Comparison of ENCODE assay signal across 14 cellular contexts in the genomic region with DNA sequence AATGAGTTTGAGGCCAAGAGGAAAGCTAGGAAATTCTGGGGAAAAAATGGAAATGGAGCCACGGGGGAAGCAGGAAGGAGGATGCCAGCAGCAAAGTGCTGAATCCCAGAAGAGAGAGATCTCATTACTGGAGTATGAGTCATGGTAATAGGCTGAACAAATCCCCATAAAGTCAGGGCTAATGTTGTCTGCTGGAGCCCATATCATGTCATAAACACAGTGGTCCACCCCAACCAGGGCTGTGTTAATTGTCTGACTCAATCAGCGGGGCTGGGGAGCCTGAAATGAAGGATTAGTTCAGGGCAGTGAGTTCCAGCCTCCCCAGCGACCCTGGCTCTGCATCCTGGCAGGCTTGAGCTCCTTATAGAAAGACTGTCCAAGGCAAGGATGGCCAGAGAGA.
DNase-seq lines count a peak whose midpoint lies in the region; ATAC-seq and TF ChIP-seq lines count a peak whose summit lies in the region.
"Had no signal": no experiment of that assay in that cellular context is flagged by ENCODE, and none has a peak within 500 bp of the region (broad histone marks: within the 10 kb centered on the region; RNA-seq: fewer than 3 reads in every experiment).

No MANE protein-coding gene starts in this region.

- no peaks in the 10 kb centered on the region for H3K9me3 Mint-ChIP-seq in activated CD4-positive, alpha-beta T cell treated with anti-CD3 and anti-CD28 coated beads, Interleukin-2, amount 10 ng/mL, durations not matched to agents 7 days and 5 days
- H3K9me3 Mint-ChIP-seq in glutamatergic neuron (ENCODE audit: unreplicated experiment): no peaks in the 10 kb centered on the region
- H3K9me3 Mint-ChIP-seq in CD8-positive, alpha-beta memory T cell: no peaks in the 10 kb centered on the region

- no peak for TF ChIP-seq CTCF in astrocyte of the spinal cord (IDR thresholded peaks at IDR 0.05; ENCODE audit: low read depth, low read length)
- TF ChIP-seq CTCF in glutamatergic neuron (IDR thresholded peaks at IDR 0.05; ENCODE audit: partially characterized antibody, unreplicated experiment): no peak

- WGBS in mesendoderm (ENCODE audit: extremely low coverage, insufficient coverage, low lambda C conversion rate): no CpG with 5 or more reads among the region's 3 CpGs

- H3K23ac ChIP-seq in mesendoderm (ENCODE audit: low read length): no peak overlapping the region

- H3K9me3 ChIP-seq in CD8-positive, alpha-beta memory T cell (ENCODE audit: low read length): no peaks in the 10 kb centered on the region
- H3K9me3 ChIP-seq: tibial artery had no signal

- H4K8ac ChIP-seq in mesendoderm (ENCODE audit: low read depth, low read length): no peak overlapping the region

- H3K18ac ChIP-seq in mesendoderm (ENCODE audit: low read length): peak overlapping the region; percentile 40

- H3K4me2 ChIP-seq in mesendoderm (ENCODE audit: low read length): no peak overlapping the region

- ATAC-seq in HG02763 (IDR thresholded peaks at IDR 0.05; ENCODE audit: unreplicated experiment): no peak
- ATAC-seq: PC-3 had no signal

- H2AK5ac ChIP-seq in mesendoderm (ENCODE audit: low read length): no peak overlapping the region

- H3K79me1 ChIP-seq in mesendoderm (ENCODE audit: low read length): no peaks in the 10 kb centered on the region

- H3K27me3 Mint-ChIP-seq in activated CD4-positive, alpha-beta T cell treated with anti-CD3 and anti-CD28 coated beads, Interleukin-2, amount 10 ng/mL, durations not matched to agents 7 days and 5 days: peaks cover 40% of the 10 kb centered on the region
- peaks cover 3% of the 10 kb centered on the region for H3K27me3 Mint-ChIP-seq in glutamatergic neuron (ENCODE audit: unreplicated experiment)
- peaks cover 4 to 38% of the 10 kb centered on the region in 2 donors for H3K27me3 Mint-ChIP-seq in CD8-positive, alpha-beta memory T cell

- in situ Hi-C loops in astrocyte of the spinal cord (cut with HindIII; ENCODE audit: low sequenced_read_pairs): no loop called here

- H3K56ac ChIP-seq in mesendoderm (ENCODE audit: low read length): no peak overlapping the region

- H2BK5ac ChIP-seq in mesendoderm (ENCODE audit: low read length): no peak overlapping the region

- H3K4me1 ChIP-seq in mesendoderm (ENCODE audit: control insufficient read depth, low read depth, low read length): peaks cover 2% of the 10 kb centered on the region
- H3K4me1 ChIP-seq in CD8-positive, alpha-beta memory T cell (ENCODE audit: insufficient read depth, low read length): no peaks in the 10 kb centered on the region
- H3K4me1 ChIP-seq: tibial artery had no signal

- H3K4ac ChIP-seq in mesendoderm (ENCODE audit: low read depth, low read length): no peak overlapping the region

- POLR2A ChIA-PET in activated CD4-positive, alpha-beta T cell treated with anti-CD3 and anti-CD28 coated beads, Interleukin-2, amount 10 ng/mL, durations not matched to agents 7 days and 5 days (lab: Charles Lee): no interaction called here
- POLR2A ChIA-PET in CD8-positive, alpha-beta memory T cell (lab: Charles Lee): no interaction called here

- no peak overlapping the region for H3K27ac ChIP-seq in mesendoderm (ENCODE audit: low read depth, low read length)
- no peak overlapping the region for H3K27ac ChIP-seq in CD8-positive, alpha-beta memory T cell (ENCODE audit: low read depth, low read length)
- H3K27ac ChIP-seq: tibial artery had no signal

- H3K36me3 Mint-ChIP-seq in activated CD4-positive, alpha-beta T cell treated with anti-CD3 and anti-CD28 coated beads, Interleukin-2, amount 10 ng/mL, durations not matched to agents 7 days and 5 days (ENCODE audit: low read depth): no peaks in the 10 kb centered on the region
- no peaks in the 10 kb centered on the region for H3K36me3 Mint-ChIP-seq in glutamatergic neuron (ENCODE audit: unreplicated experiment)
- no peaks in the 10 kb centered on the region for H3K36me3 Mint-ChIP-seq in CD8-positive, alpha-beta memory T cell
- H3K36me3 Mint-ChIP-seq: CD4-positive, CD25-positive, alpha-beta regulatory T cell had no signal

- no peak overlapping the region for H3K27ac Mint-ChIP-seq in activated CD4-positive, alpha-beta T cell treated with anti-CD3 and anti-CD28 coated beads, Interleukin-2, amount 10 ng/mL, durations not matched to agents 7 days and 5 days
- no peak overlapping the region for H3K27ac Mint-ChIP-seq in glutamatergic neuron (ENCODE audit: unreplicated experiment)
- H3K27ac Mint-ChIP-seq in CD8-positive, alpha-beta memory T cell: no peak overlapping the region

- H4K5ac ChIP-seq in mesendoderm (ENCODE audit: low read length): no peak overlapping the region

- no peak overlapping the region for H3K4me3 Mint-ChIP-seq in activated CD4-positive, alpha-beta T cell treated with anti-CD3 and anti-CD28 coated beads, Interleukin-2, amount 10 ng/mL, durations not matched to agents 7 days and 5 days
- H3K4me3 Mint-ChIP-seq in glutamatergic neuron (ENCODE audit: unreplicated experiment): no peak overlapping the region
- no peak overlapping the region for H3K4me3 Mint-ChIP-seq in CD8-positive, alpha-beta memory T cell
- H3K4me3 Mint-ChIP-seq: CD4-positive, CD25-positive, alpha-beta regulatory T cell had no signal

- no peak overlapping the region for H2BK120ac ChIP-seq in mesendoderm (ENCODE audit: low read depth, low read length)

- CTCF ChIA-PET in activated CD4-positive, alpha-beta T cell treated with anti-CD3 and anti-CD28 coated beads, Interleukin-2, amount 10 ng/mL, durations not matched to agents 7 days and 5 days (lab: Charles Lee): no interaction called here
- CTCF ChIA-PET in CD8-positive, alpha-beta memory T cell (lab: Charles Lee): no interaction called here

- no peak overlapping the region for H3K9ac ChIP-seq in mesendoderm (ENCODE audit: low read length)

- peaks cover 4% of the 10 kb centered on the region for H3K4me1 Mint-ChIP-seq in activated CD4-positive, alpha-beta T cell treated with anti-CD3 and anti-CD28 coated beads, Interleukin-2, amount 10 ng/mL, durations not matched to agents 7 days and 5 days
- H3K4me1 Mint-ChIP-seq in glutamatergic neuron (ENCODE audit: low read depth, unreplicated experiment): peaks cover 4% of the 10 kb centered on the region
- no peaks in the 10 kb centered on the region for H3K4me1 Mint-ChIP-seq in CD8-positive, alpha-beta memory T cell
- H3K4me1 Mint-ChIP-seq: CD4-positive, CD25-positive, alpha-beta regulatory T cell had no signal

- H3K79me2 ChIP-seq in mesendoderm (ENCODE audit: control insufficient read depth, insufficient read depth, low read length): no peaks in the 10 kb centered on the region

- no peak overlapping the region for H3K4me3 ChIP-seq in astrocyte of the spinal cord (ENCODE audit: low read depth, low read length)
- H3K4me3 ChIP-seq in mesendoderm (ENCODE audit: low read length): no peak overlapping the region
- no peak overlapping the region for H3K4me3 ChIP-seq in CD8-positive, alpha-beta memory T cell (ENCODE audit: low read length)
- H3K4me3 ChIP-seq: tibial artery had no signal

- H3K27me3 ChIP-seq in mesendoderm (ENCODE audit: insufficient read depth, low read length, poor library complexity): no peaks in the 10 kb centered on the region
- H3K27me3 ChIP-seq in CD8-positive, alpha-beta memory T cell (ENCODE audit: insufficient read depth, low read length, poor library complexity, severe bottlenecking): no peaks in the 10 kb centered on the region
- H3K27me3 ChIP-seq: tibial artery had no signal

- DNase-seq in AG20443 (ENCODE audit: low spot score) (peak; percentile 71), HT1080 (ENCODE audit: low read depth) (peak; percentile 88), astrocyte of the spinal cord (ENCODE audit: low read depth, low spot score) (peak; percentile 65), mesendoderm (peak; percentile 19), glutamatergic neuron (no peak)
- DNase-seq in activated CD4-positive, alpha-beta T cell treated with anti-CD3 and anti-CD28 coated beads, Interleukin-2, amount 10 ng/mL, durations not matched to agents 7 days and 5 days: no peak
- DNase-seq in CD8-positive, alpha-beta memory T cell: no peak
- DNase-seq: activated naive CD4-positive, alpha-beta T cell treated with anti-CD3 and anti-CD28 coated beads, Interleukin-2, amount 50 U/mL, for 16 hours; CD4-positive, CD25-positive, alpha-beta regulatory T cell; NCI-H187 treated with DMSO at 0.1 percent for 48 hours; nucleus accumbens; PC-3; tibial artery had no signal

- H2BK15ac ChIP-seq in mesendoderm (replicated peaks; ENCODE audit: low read depth): no peak overlapping the region

- no peaks in the 10 kb centered on the region for H3K36me3 ChIP-seq in mesendoderm (ENCODE audit: control insufficient read depth, insufficient read depth, low read length)
- H3K36me3 ChIP-seq in CD8-positive, alpha-beta memory T cell (ENCODE audit: insufficient read depth, low read length): no peaks in the 10 kb centered on the region
- H3K36me3 ChIP-seq: tibial artery had no signal

Comparison
In these comparisons a context has a peak if more than half of its experiments do, and no peak if none do; other contexts are left out.
1. DNase-seq: peak in AG20443 (single experiment), HT1080 (single experiment), astrocyte of the spinal cord (single experiment) and mesendoderm (single experiment); none in activated CD4-positive, alpha-beta T cell treated with anti-CD3 and anti-CD28 coated beads, Interleukin-2, amount 10 ng/mL, durations not matched to agents 7 days and 5 days (single experiment), glutamatergic neuron (single experiment) and CD8-positive, alpha-beta memory T cell (0 of 5).